ENCODE assay signal across 8 cellular contexts in genomic region chr17:19379306-19380075, GRCh38. TPM values are rescaled to one million over a fixed set of nuclear protein-coding genes. Genes with fewer than 3 reads are reported as not detected.
DNase-seq lines count a peak whose midpoint lies in the region; ATAC-seq and TF ChIP-seq lines count a peak whose summit lies in the region.

No MANE protein-coding gene starts in this region.

- no peak for DNase-seq in T-helper 2 cell treated with Interferon-gamma antibody and Interleukin-4, amounts not matched to agents 5 μg/mL and 100 μg/mL, for 36 hours (ENCODE audit: low spot score)
- DNase-seq in T-helper 2 cell (no peak), kidney epithelial cell (ENCODE audit: low read depth) (no peak), substantia nigra (lab: John Stamatoyannopoulos, UW) (no peak), occipital lobe (lab: John Stamatoyannopoulos, UW) (no peak), SHP77 treated with DMSO at 0.1 percent for 48 hours (lab: John Stamatoyannopoulos, UW) (no peak), amygdala (lab: John Stamatoyannopoulos, UW) (no peak)
- no peak for DNase-seq in activated naive CD8-positive, alpha-beta T cell treated with anti-CD3 and anti-CD28 coated beads, Interleukin-2, amount 10 ng/mL, durations not matched to agents 7 days and 5 days

- no peaks in the 10 kb centered on the region for H3K9me3 Mint-ChIP-seq in T-helper 2 cell treated with Interferon-gamma antibody and Interleukin-4, amounts not matched to agents 5 μg/mL and 100 μg/mL, for 36 hours
- H3K9me3 Mint-ChIP-seq in activated naive CD8-positive, alpha-beta T cell treated with anti-CD3 and anti-CD28 coated beads, Interleukin-2, amount 10 ng/mL, durations not matched to agents 7 days and 5 days, result no peaks in the 10 kb centered on the region

- peaks cover 41% of the 10 kb centered on the region for H3K36me3 Mint-ChIP-seq in T-helper 2 cell treated with Interferon-gamma antibody and Interleukin-4, amounts not matched to agents 5 μg/mL and 100 μg/mL, for 36 hours (ENCODE audit: low read depth)
- H3K36me3 Mint-ChIP-seq in activated naive CD8-positive, alpha-beta T cell treated with anti-CD3 and anti-CD28 coated beads, Interleukin-2, amount 10 ng/mL, durations not matched to agents 7 days and 5 days, result peaks cover 14% of the 10 kb centered on the region

- POLR2A ChIA-PET in activated naive CD8-positive, alpha-beta T cell treated with anti-CD3 and anti-CD28 coated beads, Interleukin-2, amount 10 ng/mL, durations not matched to agents 7 days and 5 days (lab: Charles Lee), result interaction anchor here (1.0 to 2.4 kb wide), 2 partner anchors 10 to 14 kb away, joined by 3 to 11 read pairs; no protein-coding TSS in a partner anchor

- peak overlapping the region; percentile 90 for H3K4me3 ChIP-seq in kidney epithelial cell (ENCODE audit: low read depth, low read length)

- TF ChIP-seq CTCF in kidney epithelial cell (IDR thresholded peaks at IDR 0.05; ENCODE audit: insufficient read depth, low read length, poor library complexity, severe bottlenecking), result no peak

- peaks cover 22% of the 10 kb centered on the region for H3K4me1 Mint-ChIP-seq in T-helper 2 cell treated with Interferon-gamma antibody and Interleukin-4, amounts not matched to agents 5 μg/mL and 100 μg/mL, for 36 hours (ENCODE audit: low read depth)
- H3K4me1 Mint-ChIP-seq in activated naive CD8-positive, alpha-beta T cell treated with anti-CD3 and anti-CD28 coated beads, Interleukin-2, amount 10 ng/mL, durations not matched to agents 7 days and 5 days, result peaks cover 18% of the 10 kb centered on the region

- ATAC-seq in activated naive CD8-positive, alpha-beta T cell treated with anti-CD3 and anti-CD28 coated beads, Interleukin-2, amount 10 ng/mL, durations not matched to agents 7 days and 5 days (ENCODE audit: low read depth), result no peak

- peak overlapping the region; percentile 37 for H3K27ac ChIP-seq in substantia nigra (ENCODE audit: low read depth, low read length, poor library complexity, severe bottlenecking)

- H3K4me3 Mint-ChIP-seq in T-helper 2 cell treated with Interferon-gamma antibody and Interleukin-4, amounts not matched to agents 5 μg/mL and 100 μg/mL, for 36 hours, result peak overlapping the region; percentile 93
- H3K4me3 Mint-ChIP-seq in activated naive CD8-positive, alpha-beta T cell treated with anti-CD3 and anti-CD28 coated beads, Interleukin-2, amount 10 ng/mL, durations not matched to agents 7 days and 5 days, result peak overlapping the region; percentile 99

- H3K27me3 Mint-ChIP-seq in T-helper 2 cell treated with Interferon-gamma antibody and Interleukin-4, amounts not matched to agents 5 μg/mL and 100 μg/mL, for 36 hours (ENCODE audit: low read depth), result no peaks in the 10 kb centered on the region
- H3K27me3 Mint-ChIP-seq in activated naive CD8-positive, alpha-beta T cell treated with anti-CD3 and anti-CD28 coated beads, Interleukin-2, amount 10 ng/mL, durations not matched to agents 7 days and 5 days, result no peaks in the 10 kb centered on the region

- H3K27ac Mint-ChIP-seq in T-helper 2 cell treated with Interferon-gamma antibody and Interleukin-4, amounts not matched to agents 5 μg/mL and 100 μg/mL, for 36 hours, result peak overlapping the region; percentile 31
- H3K27ac Mint-ChIP-seq in activated naive CD8-positive, alpha-beta T cell treated with anti-CD3 and anti-CD28 coated beads, Interleukin-2, amount 10 ng/mL, durations not matched to agents 7 days and 5 days, result peak overlapping the region; percentile 51

- H3K36me3 ChIP-seq in kidney epithelial cell (ENCODE audit: control insufficient read depth, insufficient read depth, low read length), result peaks cover 2% of the 10 kb centered on the region

- H3K27me3 ChIP-seq in kidney epithelial cell (ENCODE audit: control insufficient read depth, insufficient read depth, low read length), result no peaks in the 10 kb centered on the region

RNA-seq across cellular contexts. Expression of gene MAPK7, which starts 1.2 kb away (rescaled TPM):
- total RNA-seq in activated naive CD8-positive, alpha-beta T cell treated with anti-CD3 and anti-CD28 coated beads, Interleukin-2, amount 10 ng/mL, durations not matched to agents 7 days and 5 days, result 10 to 100 TPM; 26.8 to 27.4 TPM
- total RNA-seq in kidney epithelial cell, result 23.6 and 30.8 TPM in 2 replicates
- total RNA-seq in occipital lobe, result 15.3 TPM

RNA-seq across cellular contexts. Expression of gene MFAP4, which starts 7.5 kb away (rescaled TPM):
- not detected for total RNA-seq in activated naive CD8-positive, alpha-beta T cell treated with anti-CD3 and anti-CD28 coated beads, Interleukin-2, amount 10 ng/mL, durations not matched to agents 7 days and 5 days
- total RNA-seq in kidney epithelial cell, result 0.68 and 1.3 TPM in 2 replicates
- total RNA-seq in occipital lobe, result 0.47 TPM

RNA-seq across cellular contexts. Expression of gene B9D1, which starts 17.0 kb away (rescaled TPM):
- total RNA-seq in activated naive CD8-positive, alpha-beta T cell treated with anti-CD3 and anti-CD28 coated beads, Interleukin-2, amount 10 ng/mL, durations not matched to agents 7 days and 5 days, result 1 to 10 TPM; 1.6 to 2.1 TPM
- 16.8 and 19.0 TPM in 2 replicates for total RNA-seq in kidney epithelial cell
- 13.6 TPM for total RNA-seq in occipital lobe

RNA-seq across cellular contexts. Expression of gene RNF112, which starts 31.5 kb away (rescaled TPM):
- 1 to 10 TPM; 1.2 to 1.8 TPM for total RNA-seq in activated naive CD8-positive, alpha-beta T cell treated with anti-CD3 and anti-CD28 coated beads, Interleukin-2, amount 10 ng/mL, durations not matched to agents 7 days and 5 days
- total RNA-seq in kidney epithelial cell (0.08 TPM in 1 of 2 replicates, not detected in the other), occipital lobe (31.4 TPM)
